ENCODE assay signal across 8 cellular contexts in the genomic region with DNA sequence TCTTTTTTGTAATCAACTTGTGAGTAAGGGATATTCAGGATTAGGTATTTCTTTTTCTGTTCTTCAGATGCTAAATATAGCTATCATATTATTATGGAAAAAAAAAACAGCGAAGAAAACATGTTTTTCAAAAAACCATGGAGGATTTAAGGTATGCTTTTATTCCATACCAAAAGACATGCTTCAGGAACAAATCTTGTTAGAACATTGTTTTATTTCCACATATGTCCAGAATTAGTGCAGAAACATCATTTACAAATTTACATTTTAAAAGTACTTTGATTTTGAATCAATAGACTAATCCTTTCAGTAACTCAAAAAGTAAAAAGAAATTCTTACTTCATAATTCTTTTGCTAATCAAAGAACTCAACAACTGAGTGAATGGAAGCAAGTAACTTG.
"Had no signal": no experiment of that assay in that cellular context is flagged by ENCODE, and none has a peak within 500 bp of the region (broad histone marks: within the 10 kb centered on the region; RNA-seq: fewer than 3 reads in every experiment).

No MANE protein-coding gene starts in this region.

- DNase-seq: GDM1, GF-D8 had no signal

- H3K4me3 ChIP-seq: GM12878 had no signal

- ATAC-seq: GM12878 had no signal

- FAIRE-seq: G401.6, GM12878, GM12891, GM12892, GM18507, GM19239 had no signal
